11 cellular contexts compared by ENCODE assay signal in genomic region chr15:63371297-63371918, GRCh38. TPM values are rescaled to one million over a fixed set of nuclear protein-coding genes. Genes with fewer than 3 reads are reported as not detected.
A peak's percentile ranks its signal among the peaks of the same experiment; 100 is the strongest.
DNase-seq lines count a peak whose midpoint lies in the region; ATAC-seq, FAIRE-seq and TF ChIP-seq lines count a peak whose summit lies in the region.
"Had no signal": no experiment of that assay in that cellular context is flagged by ENCODE, and none has a peak within 500 bp of the region (broad histone marks: within the 10 kb centered on the region; RNA-seq: fewer than 3 reads in every experiment).

No MANE protein-coding gene starts in this region.

- H3K27me3 ChIP-seq in K562 (ENCODE audit: control insufficient read depth in 2 of 2, insufficient read depth in 2 of 2, low read length in 2 of 2) (no peaks in the 10 kb centered on the region), upper lobe of right lung (no peaks in the 10 kb centered on the region), Karpas-422 (ENCODE audit: low read length) (no peaks in the 10 kb centered on the region)

- WGBS in K562 (ENCODE audit: insufficient coverage, low coverage, missing lambda C conversion rate), result 66% methylated on average over 14 of the region's 15 CpGs

- DNase-seq in activated CD4-positive, alpha-beta T cell treated with anti-CD3 and anti-CD28 coated beads for 48 hours, result peak; percentile 32
- DNase-seq in activated CD4-positive, alpha-beta T cell treated with anti-CD3 and anti-CD28 coated beads, Interleukin-2, amount 50 U/mL, for 4 hours, result no peak
- DNase-seq in K562 (ENCODE audit: extremely low read depth in 1 of 4, low spot score in 3 of 4) (no peak), kidney tubule cell (ENCODE audit: low spot score) (peak; percentile 18), upper lobe of right lung (no peak), Karpas-422 (no peak), GM19238 (ENCODE audit: insufficient read length, low spot score) (no peak)
- DNase-seq: activated B cell treated with CpG ODN at 0.5 μM for 24 hours; activated naive CD8-positive, alpha-beta T cell treated with anti-CD3 and anti-CD28 coated beads, Interleukin-2, amount 10 ng/mL, durations not matched to agents 7 days and 5 days had no signal

- H4K20me1 ChIP-seq in K562 (replicated peaks; ENCODE audit: control insufficient read depth, insufficient read depth, low read length), result no peaks in the 10 kb centered on the region
- no peaks in the 10 kb centered on the region for H4K20me1 ChIP-seq in Karpas-422 (ENCODE audit: insufficient read depth, low read depth, low read length)

- TF ChIP-seq POLR2A in K562 (conservative IDR thresholded peaks at IDR 0.05), result no peak

- CTCF ChIA-PET in K562 (lab: Yijun Ruan, JAX; ENCODE audit: low intra/inter-chr PET ratio), result no interaction called here

- no peaks in the 10 kb centered on the region for H3K9me1 ChIP-seq in K562 (ENCODE audit: control insufficient read depth, insufficient read depth, low read length)

- ATAC-seq in K562 (no peak), upper lobe of right lung (peak; percentile 29), HG03108 (IDR thresholded peaks at IDR 0.05; ENCODE audit: unreplicated experiment) (no peak)

- H3K4me3 ChIP-seq in K562 (no peak overlapping the region), upper lobe of right lung (no peak overlapping the region), Karpas-422 (ENCODE audit: low read length) (no peak overlapping the region)

- H3K4me1 ChIP-seq in K562 (replicated peaks in 1 of 2; ENCODE audit: control insufficient read depth in 2 of 2, insufficient read depth in 2 of 2, low read length in 2 of 2), result peaks cover 32 to 43% of the 10 kb centered on the region in 2 experiments
- peaks cover 12% of the 10 kb centered on the region for H3K4me1 ChIP-seq in upper lobe of right lung
- H3K4me1 ChIP-seq in Karpas-422 (ENCODE audit: low read length), result no peaks in the 10 kb centered on the region; the same call in 1 of the 2 replicates
- H3K4me1 ChIP-seq: parathyroid adenoma had no signal

- no peak for TF ChIP-seq EP300 in K562 (IDR thresholded peaks at IDR 0.05; ENCODE audit: low read length)

- in situ Hi-C loops in K562 (cut with MboI), result no loop called here

- BruUV-seq in K562 (replicated peaks; lab: Mats Ljungman, UMichigan), result no TSS peak

- no peak for TF ChIP-seq RAD21 in K562 (CRISPR knock-in tag; conservative IDR thresholded peaks at IDR 0.05 in 1 of 2, IDR thresholded peaks at IDR 0.05 in 1 of 2)

- intact Hi-C loops in K562 (cut with micrococcal nuclease) (no loop called here), upper lobe of right lung (cut with DNase I) (no loop called here)

- H2AFZ ChIP-seq in K562 (ENCODE audit: low read depth, low read length) (0 out of 2 replicates have a peak overlapping the region, but pooled peaks have one; percentile 16), Karpas-422 (ENCODE audit: low read length) (no peak overlapping the region)
- H2AFZ ChIP-seq: parathyroid adenoma had no signal

- H3K9me2 ChIP-seq in Karpas-422 (replicated peaks; ENCODE audit: insufficient read depth, low read length), result no peaks in the 10 kb centered on the region

- no peak overlapping the region for H3K9ac ChIP-seq in K562 (ENCODE audit: insufficient read depth in 1 of 2, low read depth in 2 of 2, low read length in 2 of 2)
- H3K9ac ChIP-seq in Karpas-422 (ENCODE audit: low read length), result no peak overlapping the region
- H3K9ac ChIP-seq: parathyroid adenoma had no signal

- POLR2A ChIA-PET in K562 (lab: Yijun Ruan, JAX), result interaction anchor here (0.6 to 2.1 kb wide), 8 partner anchors 9 to 1509 kb away, joined by 3 to 9 read pairs (median 4); partner anchors contain the start of gene CA12

- H3K36me3 ChIP-seq in K562 (ENCODE audit: control insufficient read depth, insufficient read depth, low read length) (no peaks in the 10 kb centered on the region), upper lobe of right lung (no peaks in the 10 kb centered on the region), Karpas-422 (ENCODE audit: insufficient read depth, low read length) (no peaks in the 10 kb centered on the region)

- H3K9me3 ChIP-seq in K562 (replicated peaks; ENCODE audit: control insufficient read depth, insufficient read depth, low read depth, low read length) (no peaks in the 10 kb centered on the region), upper lobe of right lung (no peaks in the 10 kb centered on the region), Karpas-422 (ENCODE audit: low read length) (no peaks in the 10 kb centered on the region)

- no peak for TF ChIP-seq CTCF in K562 (IDR thresholded peaks at IDR 0.05 in 2 of 3, conservative IDR thresholded peaks at IDR 0.05 in 1 of 3; ENCODE audit: insufficient read depth in 2 of 3, low read depth in 1 of 3, low read length in 3 of 3)
- TF ChIP-seq CTCF in upper lobe of right lung (IDR thresholded peaks at IDR 0.05), result no peak

- peak; percentile 86 for FAIRE-seq in K562 (lab: Jason Lieb, UNC)

- H3K27ac ChIP-seq in K562 (ENCODE audit: extremely low read depth, low read depth, low read length), result no peak overlapping the region
- peak overlapping the region; percentile 24 for H3K27ac ChIP-seq in upper lobe of right lung
- H3K27ac ChIP-seq in Karpas-422 (ENCODE audit: low read length), result no peak overlapping the region
- H3K27ac ChIP-seq: parathyroid adenoma had no signal

- no peaks in the 10 kb centered on the region for H3K79me2 ChIP-seq in K562 (ENCODE audit: control insufficient read depth, insufficient read depth, low read length)
- no peaks in the 10 kb centered on the region for H3K79me2 ChIP-seq in Karpas-422 (ENCODE audit: low read length)
- H3K79me2 ChIP-seq: parathyroid adenoma had no signal

- H3K4me2 ChIP-seq in K562 (ENCODE audit: insufficient read depth, low read length) (no peak overlapping the region), Karpas-422 (ENCODE audit: low read depth, low read length, poor library complexity, severe bottlenecking) (no peak overlapping the region)

TF ChIP-seq in K562, 482 proteins besides CTCF, POLR2A, EP300 and RAD21 (continues in another document):
- no peak for TF ChIP-seq ZNF609 (CRISPR knock-in tag; IDR thresholded peaks at IDR 0.05; ENCODE audit: borderline replicate concordance)
- TF ChIP-seq ATF1 (CRISPR knock-in tag; IDR thresholded peaks at IDR 0.05), result no peak
- no peak for TF ChIP-seq ATF1 (tag; IDR thresholded peaks at IDR 0.05)
- no peak for TF ChIP-seq ZNF121 (CRISPR knock-in tag; conservative IDR thresholded peaks at IDR 0.05)
- TF ChIP-seq ZNF165 (CRISPR knock-in tag; IDR thresholded peaks at IDR 0.05; ENCODE audit: borderline replicate concordance), result no peak
- no peak for TF ChIP-seq ZNF444 (CRISPR knock-in tag; IDR thresholded peaks at IDR 0.05)
- 0 out of 4 replicates have a peak, but pooled peaks of 1 of the 2 experiments have one; percentile 17 for TF ChIP-seq RCOR1 (IDR thresholded peaks at IDR 0.05; ENCODE audit: borderline replicate concordance in 1 of 2, low read depth in 2 of 2, low read length in 2 of 2)

RNA-seq across cellular contexts. Expression of gene CA12, which starts 10.2 kb away (rescaled TPM):
- 0.25 and 0.33 TPM in 2 replicates for total RNA-seq in K562 (2011; cell fraction: chromatin; rRNA removed; ENCODE audit: low replicate concordance)
- total RNA-seq in K562 (2011; cell fraction: nucleolus; rRNA removed), result not detected in 2 replicates
- not detected in 2 replicates for total RNA-seq in K562 (2011; cell fraction: nucleoplasm; rRNA removed)
- 0.16 and 0.18 TPM in 2 replicates for total RNA-seq in K562 (2014; rRNA removed)
- 0.07 and 0.13 TPM in 2 replicates for total RNA-seq in K562 (2014; rRNA removed; fragmentation: Illumina TruSeq; extraction: Trizol)
- 0.22 and 0.23 TPM in 2 replicates for total RNA-seq in K562 (2015; rRNA removed; fragmentation: Illumina TruSeq; extraction: Trizol)
- 0.07 and 0.09 TPM in 2 replicates for total RNA-seq in K562 (2021)
- polyA plus RNA-seq in K562 (2011; rRNA removed), result 0.01 and 0.05 TPM in 2 replicates
- polyA plus RNA-seq in K562 (2011; cell fraction: cytosol; rRNA removed), result 0.09 TPM in 1 of 2 replicates, not detected in the other
- polyA plus RNA-seq in K562 (2011; cell fraction: nucleus; rRNA removed), result 0.11 and 0.42 TPM in 2 replicates
- 0.72 and 5.0 TPM in 2 replicates for polyA plus RNA-seq in K562 (2012)
- polyA plus RNA-seq in K562 (2014; fragmentation: Illumina TruSeq; extraction: Trizol), result 0.19 and 0.47 TPM in 2 replicates
- under 1 TPM in 1 of 2 experiments, not detected in 1; 0.11 TPM for polyA plus RNA-seq in K562 (2014; fragmentation: Nextera tagmentation; extraction: Ambion mirVana)
- 0.78 and 0.89 TPM in 2 replicates for polyA plus RNA-seq in K562 (2014; rRNA removed)
- 0.04 and 0.12 TPM in 2 replicates for polyA minus RNA-seq in K562 (2011; rRNA and poly(A)+ RNA removed)
- polyA minus RNA-seq in K562 (2011; cell fraction: cytosol; rRNA and poly(A)+ RNA removed), result not detected in 2 replicates
- polyA minus RNA-seq in K562 (2011; cell fraction: nucleus; rRNA and poly(A)+ RNA removed), result 0.11 TPM in 1 of 2 replicates, not detected in the other
- 6.7 TPM for total RNA-seq in upper lobe of right lung
- total RNA-seq in Karpas-422 (2014; rRNA removed; shearing (Covaris generic); ENCODE audit: low replicate concordance), result not detected in 2 replicates
- total RNA-seq: activated B cell treated with CpG ODN at 0.5 μM for 24 hours; activated naive CD8-positive, alpha-beta T cell treated with anti-CD3 and anti-CD28 coated beads, Interleukin-2, amount 10 ng/mL, durations not matched to agents 7 days and 5 days had no signal

Comparison
In these comparisons a context has a peak if more than half of its experiments do, and no peak if none do; other contexts are left out.
1. DNase-seq: peak in activated CD4-positive, alpha-beta T cell treated with anti-CD3 and anti-CD28 coated beads for 48 hours (single experiment) and kidney tubule cell (single experiment); none in activated CD4-positive, alpha-beta T cell treated with anti-CD3 and anti-CD28 coated beads, Interleukin-2, amount 50 U/mL, for 4 hours (0 of 2), K562 (0 of 4), upper lobe of right lung (single experiment), Karpas-422 (single experiment) and GM19238 (single experiment).